15 cellular contexts compared by ENCODE assay signal in the genomic region with DNA sequence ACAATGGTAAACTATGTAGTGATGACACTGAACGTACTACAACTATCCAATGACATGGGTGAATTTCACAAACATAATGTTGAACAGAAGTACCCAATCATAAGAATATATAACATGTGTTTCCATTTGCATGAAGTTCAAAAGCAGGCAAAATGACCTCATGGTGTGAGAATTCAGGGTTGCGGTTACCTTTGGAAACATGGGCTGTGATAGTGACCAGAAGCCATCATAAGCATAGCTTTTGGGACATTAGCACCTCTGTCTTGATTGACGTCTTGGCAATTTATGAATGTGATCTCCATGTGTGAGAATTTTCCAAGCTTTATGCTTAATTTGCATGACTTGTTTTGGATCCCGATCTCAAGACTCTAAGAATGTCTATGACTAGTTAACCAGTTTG.
DNase-seq lines count a peak whose midpoint lies in the region; ATAC-seq and TF ChIP-seq lines count a peak whose summit lies in the region.
"Had no signal": no experiment of that assay in that cellular context is flagged by ENCODE, and none has a peak within 500 bp of the region (broad histone marks: within the 10 kb centered on the region; RNA-seq: fewer than 3 reads in every experiment).

No MANE protein-coding gene starts in this region.

- H4K5ac ChIP-seq in mesendoderm (ENCODE audit: low read length) = no peak overlapping the region

- H3K27ac ChIP-seq in mesendoderm (ENCODE audit: low read depth, low read length) = no peak overlapping the region
- H3K27ac ChIP-seq in A673 (ENCODE audit: low read depth, low read length, poor library complexity, severe bottlenecking) = no peak overlapping the region
- H3K27ac ChIP-seq: HL-60 had no signal

- no peak overlapping the region for H3K18ac ChIP-seq in mesendoderm (ENCODE audit: low read length)

- H3K36me3 ChIP-seq in mesendoderm (ENCODE audit: control insufficient read depth, insufficient read depth, low read length) = no peaks in the 10 kb centered on the region
- no peaks in the 10 kb centered on the region for H3K36me3 ChIP-seq in A673 (ENCODE audit: insufficient read depth, low read length, poor library complexity, severe bottlenecking)
- H3K36me3 ChIP-seq: BE2C had no signal

- no peak overlapping the region for H3K9ac ChIP-seq in mesendoderm (ENCODE audit: low read length)

- H3K27me3 ChIP-seq in mesendoderm (ENCODE audit: insufficient read depth, low read length, poor library complexity) = no peaks in the 10 kb centered on the region
- H3K27me3 ChIP-seq in A673 (replicated peaks; ENCODE audit: insufficient read depth, low read depth, low read length, poor library complexity) = no peaks in the 10 kb centered on the region
- H3K27me3 ChIP-seq: BE2C had no signal

- CTCF ChIA-PET in A673 (lab: Charles Lee) = no interaction called here

- no peak for TF ChIP-seq CTCF in astrocyte of the cerebellum (IDR thresholded peaks at IDR 0.05; ENCODE audit: low read depth, low read length, missing control alignments)
- TF ChIP-seq CTCF in A673 (conservative IDR thresholded peaks at IDR 0.05; ENCODE audit: low read depth, low read length) = no peak

- no peak overlapping the region for H3K56ac ChIP-seq in mesendoderm (ENCODE audit: low read length)

- H3K4me3 ChIP-seq in astrocyte of the cerebellum (ENCODE audit: low read depth, low read length) (no peak overlapping the region), mesendoderm (ENCODE audit: low read length) (no peak overlapping the region), A673 (ENCODE audit: low read depth, low read length, poor library complexity, severe bottlenecking) (no peak overlapping the region)

- no peak overlapping the region for H2AK5ac ChIP-seq in mesendoderm (ENCODE audit: low read length)

- H2BK5ac ChIP-seq in mesendoderm (ENCODE audit: low read length) = no peak overlapping the region

- WGBS in mesendoderm (ENCODE audit: extremely low coverage, insufficient coverage, low lambda C conversion rate) = no CpG with 5 or more reads among the region's 4 CpGs

- in situ Hi-C loops in astrocyte of the cerebellum (cut with HindIII; ENCODE audit: low sequenced_read_pairs) = no loop called here

- no peak overlapping the region for H2BK15ac ChIP-seq in mesendoderm (replicated peaks; ENCODE audit: low read depth)

- DNase-seq in M059J (ENCODE audit: low read depth) (peak; percentile 73), astrocyte of the cerebellum (ENCODE audit: low read depth) (peak; percentile 80), mesendoderm (peak; percentile 11), A673 (ENCODE audit: low spot score) (no peak), sciatic nerve (ENCODE audit: low spot score) (no peak)
- DNase-seq: BE2C; C1 segment of cervical spinal cord; Caco-2; CD4-positive, CD25-positive, alpha-beta regulatory T cell; GOT3; H7; HFFc6 had no signal

- no peaks in the 10 kb centered on the region for H3K4me1 ChIP-seq in mesendoderm (ENCODE audit: control insufficient read depth, low read depth, low read length)
- no peaks in the 10 kb centered on the region for H3K4me1 ChIP-seq in A673 (ENCODE audit: insufficient read depth, low read length, poor library complexity, severe bottlenecking)
- H3K4me1 ChIP-seq: BE2C, Caco-2 had no signal

- intact Hi-C loops in A673 (cut with micrococcal nuclease; ENCODE audit: unreplicated experiment) (no loop called here), sciatic nerve (cut with DNase I) (no loop called here)

- H2BK120ac ChIP-seq in mesendoderm (ENCODE audit: low read depth, low read length) = no peak overlapping the region

- H3K23ac ChIP-seq in mesendoderm (ENCODE audit: low read length) = no peak overlapping the region

- no TSS peak for BruUV-seq in A673 (replicated peaks; lab: Mats Ljungman, UMichigan)

- H3K4ac ChIP-seq in mesendoderm (ENCODE audit: low read depth, low read length) = no peak overlapping the region

- POLR2A ChIA-PET in A673 (lab: Charles Lee; ENCODE audit: low non-redundant PET) = no interaction called here

- no peaks in the 10 kb centered on the region for H3K79me2 ChIP-seq in mesendoderm (ENCODE audit: control insufficient read depth, insufficient read depth, low read length)

- no peaks in the 10 kb centered on the region for H3K79me1 ChIP-seq in mesendoderm (ENCODE audit: low read length)

- H3K9me3 ChIP-seq in A673 (ENCODE audit: low read depth, low read length, poor library complexity, severe bottlenecking) = no peaks in the 10 kb centered on the region
- H3K9me3 ChIP-seq: BE2C, Caco-2 had no signal

- no peak overlapping the region for H4K8ac ChIP-seq in mesendoderm (ENCODE audit: low read depth, low read length)

- no peak overlapping the region for H3K4me2 ChIP-seq in mesendoderm (ENCODE audit: low read length)

- ATAC-seq in sciatic nerve = no peak
- no peak for ATAC-seq in GM18519 (IDR thresholded peaks at IDR 0.05; ENCODE audit: low FRiP score, unreplicated experiment)
- ATAC-seq: HCT116 had no signal

Comparison
In these comparisons a context has a peak if more than half of its experiments do, and no peak if none do; other contexts are left out.
1. DNase-seq: peak in M059J (single experiment), astrocyte of the cerebellum (single experiment) and mesendoderm (single experiment); none in A673 (single experiment) and sciatic nerve (single experiment).